8 cellular contexts compared by ENCODE assay signal in the genomic region with DNA sequence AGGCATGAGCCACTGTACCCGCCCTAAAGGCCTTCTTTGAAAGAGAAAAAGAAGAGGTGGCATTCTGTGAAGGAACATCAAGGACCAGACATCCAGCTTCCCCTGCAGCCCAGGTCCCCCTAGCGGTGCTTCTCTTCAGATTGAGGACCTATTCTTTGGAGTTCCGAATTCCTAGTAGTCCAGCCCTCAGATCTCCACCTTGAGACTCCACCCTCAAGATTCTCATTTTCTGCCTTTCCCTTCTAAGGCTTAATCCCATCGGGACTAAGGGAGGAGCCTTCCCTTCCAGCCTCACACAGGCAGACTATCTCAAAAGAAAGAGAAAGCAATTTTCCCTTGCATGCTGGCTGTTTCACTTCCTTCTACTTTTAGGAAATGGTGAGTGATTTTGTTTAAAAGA. TPM values are rescaled to one million over a fixed set of nuclear protein-coding genes. Genes with fewer than 3 reads are reported as not detected.
DNase-seq lines count a peak whose midpoint lies in the region; ATAC-seq and TF ChIP-seq lines count a peak whose summit lies in the region.

No MANE protein-coding gene starts in this region.

- POLR2A ChIA-PET in activated CD8-positive, alpha-beta T cell treated with anti-CD3 and anti-CD28 coated beads, Interleukin-2, amount 10 ng/mL, durations not matched to agents 7 days and 5 days (lab: Charles Lee) = no interaction called here

- H3K9me3 ChIP-seq in MG63 = no peaks in the 10 kb centered on the region

- CTCF ChIA-PET in activated CD8-positive, alpha-beta T cell treated with anti-CD3 and anti-CD28 coated beads, Interleukin-2, amount 10 ng/mL, durations not matched to agents 7 days and 5 days (lab: Charles Lee) = interaction anchor here (0.7 to 3.3 kb wide), 2 partner anchors 19 to 128 kb away, joined by 3 to 26 read pairs; a partner anchor contains a TSS

- H3K36me3 Mint-ChIP-seq in activated CD8-positive, alpha-beta T cell treated with anti-CD3 and anti-CD28 coated beads, Interleukin-2, amount 10 ng/mL, durations not matched to agents 7 days and 5 days (ENCODE audit: low read depth) = no peaks in the 10 kb centered on the region

- no peaks in the 10 kb centered on the region for H3K27me3 ChIP-seq in GM06990 (replicated peaks; ENCODE audit: control insufficient read depth, insufficient read depth, low read length)
- H3K27me3 ChIP-seq in MG63 = no peaks in the 10 kb centered on the region

- ATAC-seq in activated CD8-positive, alpha-beta T cell treated with anti-CD3 and anti-CD28 coated beads, Interleukin-2, amount 10 ng/mL, durations not matched to agents 7 days and 5 days = no peak
- ATAC-seq in GM18868 (IDR thresholded peaks at IDR 0.05; ENCODE audit: unreplicated experiment) = no peak
- no peak for ATAC-seq in HG03175 (IDR thresholded peaks at IDR 0.05; ENCODE audit: unreplicated experiment)

- no peaks in the 10 kb centered on the region for H3K36me3 ChIP-seq in GM06990 (ENCODE audit: control insufficient read depth, insufficient read depth, low read length)
- H3K36me3 ChIP-seq in MG63 = no peaks in the 10 kb centered on the region

- DNase-seq in GM06990 (ENCODE audit: extremely low read depth, insufficient read length) (no peak), MG63 (peak; percentile 24), fibroblast of villous mesenchyme (ENCODE audit: low read depth) (peak; percentile 57), renal cortical epithelial cell (ENCODE audit: low read depth) (peak; percentile 45), putamen (ENCODE audit: low spot score) (no peak)
- peak; percentile 40 for DNase-seq in activated CD8-positive, alpha-beta T cell treated with anti-CD3 and anti-CD28 coated beads, Interleukin-2, amount 10 ng/mL, durations not matched to agents 7 days and 5 days

- H3K4me1 Mint-ChIP-seq in activated CD8-positive, alpha-beta T cell treated with anti-CD3 and anti-CD28 coated beads, Interleukin-2, amount 10 ng/mL, durations not matched to agents 7 days and 5 days (ENCODE audit: low read depth) = peaks cover 2% of the 10 kb centered on the region

- no peaks in the 10 kb centered on the region for H3K9me3 Mint-ChIP-seq in activated CD8-positive, alpha-beta T cell treated with anti-CD3 and anti-CD28 coated beads, Interleukin-2, amount 10 ng/mL, durations not matched to agents 7 days and 5 days (ENCODE audit: insufficient read depth)

- no peak overlapping the region for H3K27ac Mint-ChIP-seq in activated CD8-positive, alpha-beta T cell treated with anti-CD3 and anti-CD28 coated beads, Interleukin-2, amount 10 ng/mL, durations not matched to agents 7 days and 5 days

- H3K27me3 Mint-ChIP-seq in activated CD8-positive, alpha-beta T cell treated with anti-CD3 and anti-CD28 coated beads, Interleukin-2, amount 10 ng/mL, durations not matched to agents 7 days and 5 days (ENCODE audit: low read depth) = peaks cover 14% of the 10 kb centered on the region

- TF ChIP-seq CTCF in GM06990 (IDR thresholded peaks at IDR 0.05; ENCODE audit: insufficient read depth, low read length, poor library complexity, severe bottlenecking) = peak; percentile 72
- peak; percentile 71 for TF ChIP-seq CTCF in fibroblast of villous mesenchyme (IDR thresholded peaks at IDR 0.05; ENCODE audit: insufficient read depth, low read depth, low read length)

- no peak overlapping the region for H3K4me3 Mint-ChIP-seq in activated CD8-positive, alpha-beta T cell treated with anti-CD3 and anti-CD28 coated beads, Interleukin-2, amount 10 ng/mL, durations not matched to agents 7 days and 5 days

- no peak overlapping the region; the same call in 1 of the 2 replicates for H3K4me3 ChIP-seq in GM06990 (replicated peaks; ENCODE audit: low read depth, low read length)
- H3K4me3 ChIP-seq in MG63 = no peak overlapping the region
- H3K4me3 ChIP-seq in fibroblast of villous mesenchyme (ENCODE audit: low read depth, low read length) = no peak overlapping the region

RNA-seq across cellular contexts. Expression of a gene that starts 32.5 kb away (rescaled TPM):
- not detected in 2 replicates for total RNA-seq in MG63 (2014; rRNA removed; shearing (Covaris generic); ENCODE audit: low replicate concordance)
- total RNA-seq in activated CD8-positive, alpha-beta T cell treated with anti-CD3 and anti-CD28 coated beads, Interleukin-2, amount 10 ng/mL, durations not matched to agents 7 days and 5 days = not detected
- total RNA-seq in fibroblast of villous mesenchyme = not detected in 2 replicates
- 0.15 TPM in 1 of 2 replicates, not detected in the other for total RNA-seq in renal cortical epithelial cell

RNA-seq across cellular contexts. Expression of a gene that starts 59.3 kb away (rescaled TPM):
- not detected in 2 replicates for total RNA-seq in MG63 (2014; rRNA removed; shearing (Covaris generic); ENCODE audit: low replicate concordance)
- not detected for total RNA-seq in activated CD8-positive, alpha-beta T cell treated with anti-CD3 and anti-CD28 coated beads, Interleukin-2, amount 10 ng/mL, durations not matched to agents 7 days and 5 days
- total RNA-seq in fibroblast of villous mesenchyme (not detected in 2 replicates), renal cortical epithelial cell (not detected in 2 replicates)

Comparison
In these comparisons a context has a peak if more than half of its experiments do, and no peak if none do; other contexts are left out.
1. DNase-seq: peak in MG63 (single experiment), activated CD8-positive, alpha-beta T cell treated with anti-CD3 and anti-CD28 coated beads, Interleukin-2, amount 10 ng/mL, durations not matched to agents 7 days and 5 days (single experiment), fibroblast of villous mesenchyme (single experiment) and renal cortical epithelial cell (single experiment); none in GM06990 (single experiment) and putamen (single experiment).